In genomic region chr11:134332189-134332631, GRCh38 we compare ENCODE assay signal across 1 cellular context.
TF ChIP-seq lines count a peak whose summit lies in the region.

No MANE protein-coding gene starts in this region.

TF ChIP-seq in K562, 482 proteins besides CTCF, POLR2A, EP300 and RAD21 (continued from another document):
- TF ChIP-seq CTCFL (IDR thresholded peaks at IDR 0.05; ENCODE audit: borderline replicate concordance, insufficient read depth, low read depth, low read length, poor library complexity, severe bottlenecking): peak; percentile 60
- no peak for TF ChIP-seq NUFIP1 (IDR thresholded peaks at IDR 0.05; ENCODE audit: partially characterized antibody)
- TF ChIP-seq, protein P1, sequence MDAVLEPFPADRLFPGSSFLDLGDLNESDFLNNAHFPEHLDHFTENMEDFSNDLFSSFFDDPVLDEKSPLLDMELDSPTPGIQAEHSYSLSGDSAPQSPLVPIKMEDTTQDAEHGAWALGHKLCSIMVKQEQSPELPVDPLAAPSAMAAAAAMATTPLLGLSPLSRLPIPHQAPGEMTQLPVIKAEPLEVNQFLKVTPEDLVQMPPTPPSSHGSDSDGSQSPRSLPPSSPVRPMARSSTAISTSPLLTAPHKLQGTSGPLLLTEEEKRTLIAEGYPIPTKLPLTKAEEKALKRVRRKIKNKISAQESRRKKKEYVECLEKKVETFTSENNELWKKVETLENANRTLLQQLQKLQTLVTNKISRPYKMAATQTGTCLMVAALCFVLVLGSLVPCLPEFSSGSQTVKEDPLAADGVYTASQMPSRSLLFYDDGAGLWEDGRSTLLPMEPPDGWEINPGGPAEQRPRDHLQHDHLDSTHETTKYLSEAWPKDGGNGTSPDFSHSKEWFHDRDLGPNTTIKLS (IDR thresholded peaks at IDR 0.05; ENCODE audit: borderline replicate concordance, low read depth): peak; percentile 5; the same call in 1 of the 2 replicates
- TF ChIP-seq ZNF165 (CRISPR knock-in tag; IDR thresholded peaks at IDR 0.05; ENCODE audit: borderline replicate concordance): no peak
- TF ChIP-seq CHD2 (IDR thresholded peaks at IDR 0.05; ENCODE audit: low read depth, low read length): 0 out of 2 replicates have a peak, but pooled peaks have one; percentile 26
- TF ChIP-seq, protein P2, sequence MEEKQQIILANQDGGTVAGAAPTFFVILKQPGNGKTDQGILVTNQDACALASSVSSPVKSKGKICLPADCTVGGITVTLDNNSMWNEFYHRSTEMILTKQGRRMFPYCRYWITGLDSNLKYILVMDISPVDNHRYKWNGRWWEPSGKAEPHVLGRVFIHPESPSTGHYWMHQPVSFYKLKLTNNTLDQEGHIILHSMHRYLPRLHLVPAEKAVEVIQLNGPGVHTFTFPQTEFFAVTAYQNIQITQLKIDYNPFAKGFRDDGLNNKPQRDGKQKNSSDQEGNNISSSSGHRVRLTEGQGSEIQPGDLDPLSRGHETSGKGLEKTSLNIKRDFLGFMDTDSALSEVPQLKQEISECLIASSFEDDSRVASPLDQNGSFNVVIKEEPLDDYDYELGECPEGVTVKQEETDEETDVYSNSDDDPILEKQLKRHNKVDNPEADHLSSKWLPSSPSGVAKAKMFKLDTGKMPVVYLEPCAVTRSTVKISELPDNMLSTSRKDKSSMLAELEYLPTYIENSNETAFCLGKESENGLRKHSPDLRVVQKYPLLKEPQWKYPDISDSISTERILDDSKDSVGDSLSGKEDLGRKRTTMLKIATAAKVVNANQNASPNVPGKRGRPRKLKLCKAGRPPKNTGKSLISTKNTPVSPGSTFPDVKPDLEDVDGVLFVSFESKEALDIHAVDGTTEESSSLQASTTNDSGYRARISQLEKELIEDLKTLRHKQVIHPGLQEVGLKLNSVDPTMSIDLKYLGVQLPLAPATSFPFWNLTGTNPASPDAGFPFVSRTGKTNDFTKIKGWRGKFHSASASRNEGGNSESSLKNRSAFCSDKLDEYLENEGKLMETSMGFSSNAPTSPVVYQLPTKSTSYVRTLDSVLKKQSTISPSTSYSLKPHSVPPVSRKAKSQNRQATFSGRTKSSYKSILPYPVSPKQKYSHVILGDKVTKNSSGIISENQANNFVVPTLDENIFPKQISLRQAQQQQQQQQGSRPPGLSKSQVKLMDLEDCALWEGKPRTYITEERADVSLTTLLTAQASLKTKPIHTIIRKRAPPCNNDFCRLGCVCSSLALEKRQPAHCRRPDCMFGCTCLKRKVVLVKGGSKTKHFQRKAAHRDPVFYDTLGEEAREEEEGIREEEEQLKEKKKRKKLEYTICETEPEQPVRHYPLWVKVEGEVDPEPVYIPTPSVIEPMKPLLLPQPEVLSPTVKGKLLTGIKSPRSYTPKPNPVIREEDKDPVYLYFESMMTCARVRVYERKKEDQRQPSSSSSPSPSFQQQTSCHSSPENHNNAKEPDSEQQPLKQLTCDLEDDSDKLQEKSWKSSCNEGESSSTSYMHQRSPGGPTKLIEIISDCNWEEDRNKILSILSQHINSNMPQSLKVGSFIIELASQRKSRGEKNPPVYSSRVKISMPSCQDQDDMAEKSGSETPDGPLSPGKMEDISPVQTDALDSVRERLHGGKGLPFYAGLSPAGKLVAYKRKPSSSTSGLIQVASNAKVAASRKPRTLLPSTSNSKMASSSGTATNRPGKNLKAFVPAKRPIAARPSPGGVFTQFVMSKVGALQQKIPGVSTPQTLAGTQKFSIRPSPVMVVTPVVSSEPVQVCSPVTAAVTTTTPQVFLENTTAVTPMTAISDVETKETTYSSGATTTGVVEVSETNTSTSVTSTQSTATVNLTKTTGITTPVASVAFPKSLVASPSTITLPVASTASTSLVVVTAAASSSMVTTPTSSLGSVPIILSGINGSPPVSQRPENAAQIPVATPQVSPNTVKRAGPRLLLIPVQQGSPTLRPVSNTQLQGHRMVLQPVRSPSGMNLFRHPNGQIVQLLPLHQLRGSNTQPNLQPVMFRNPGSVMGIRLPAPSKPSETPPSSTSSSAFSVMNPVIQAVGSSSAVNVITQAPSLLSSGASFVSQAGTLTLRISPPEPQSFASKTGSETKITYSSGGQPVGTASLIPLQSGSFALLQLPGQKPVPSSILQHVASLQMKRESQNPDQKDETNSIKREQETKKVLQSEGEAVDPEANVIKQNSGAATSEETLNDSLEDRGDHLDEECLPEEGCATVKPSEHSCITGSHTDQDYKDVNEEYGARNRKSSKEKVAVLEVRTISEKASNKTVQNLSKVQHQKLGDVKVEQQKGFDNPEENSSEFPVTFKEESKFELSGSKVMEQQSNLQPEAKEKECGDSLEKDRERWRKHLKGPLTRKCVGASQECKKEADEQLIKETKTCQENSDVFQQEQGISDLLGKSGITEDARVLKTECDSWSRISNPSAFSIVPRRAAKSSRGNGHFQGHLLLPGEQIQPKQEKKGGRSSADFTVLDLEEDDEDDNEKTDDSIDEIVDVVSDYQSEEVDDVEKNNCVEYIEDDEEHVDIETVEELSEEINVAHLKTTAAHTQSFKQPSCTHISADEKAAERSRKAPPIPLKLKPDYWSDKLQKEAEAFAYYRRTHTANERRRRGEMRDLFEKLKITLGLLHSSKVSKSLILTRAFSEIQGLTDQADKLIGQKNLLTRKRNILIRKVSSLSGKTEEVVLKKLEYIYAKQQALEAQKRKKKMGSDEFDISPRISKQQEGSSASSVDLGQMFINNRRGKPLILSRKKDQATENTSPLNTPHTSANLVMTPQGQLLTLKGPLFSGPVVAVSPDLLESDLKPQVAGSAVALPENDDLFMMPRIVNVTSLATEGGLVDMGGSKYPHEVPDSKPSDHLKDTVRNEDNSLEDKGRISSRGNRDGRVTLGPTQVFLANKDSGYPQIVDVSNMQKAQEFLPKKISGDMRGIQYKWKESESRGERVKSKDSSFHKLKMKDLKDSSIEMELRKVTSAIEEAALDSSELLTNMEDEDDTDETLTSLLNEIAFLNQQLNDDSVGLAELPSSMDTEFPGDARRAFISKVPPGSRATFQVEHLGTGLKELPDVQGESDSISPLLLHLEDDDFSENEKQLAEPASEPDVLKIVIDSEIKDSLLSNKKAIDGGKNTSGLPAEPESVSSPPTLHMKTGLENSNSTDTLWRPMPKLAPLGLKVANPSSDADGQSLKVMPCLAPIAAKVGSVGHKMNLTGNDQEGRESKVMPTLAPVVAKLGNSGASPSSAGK (IDR thresholded peaks at IDR 0.05): peak; percentile 7; the same call in 1 of the 2 replicates
- no peak for TF ChIP-seq MEIS2 (IDR thresholded peaks at IDR 0.05; ENCODE audit: partially characterized antibody)
- no peak for TF ChIP-seq CBX8 (IDR thresholded peaks at IDR 0.05; ENCODE audit: borderline replicate concordance, extremely low read depth, low read depth, low read length, poor library complexity, severe bottlenecking)
- no peak for TF ChIP-seq ZNF695 (CRISPR knock-in tag; IDR thresholded peaks at IDR 0.05)
- TF ChIP-seq ZFX (CRISPR knock-in tag; IDR thresholded peaks at IDR 0.05): peak; percentile 43
- TF ChIP-seq NFIX (CRISPR knock-in tag; IDR thresholded peaks at IDR 0.05; ENCODE audit: low read depth): no peak
- peak; percentile 5; the same call in 1 of the 2 replicates for TF ChIP-seq JUN (IDR thresholded peaks at IDR 0.05; ENCODE audit: borderline replicate concordance, low read depth, low read length)
- TF ChIP-seq JUN (CRISPR knock-in tag; IDR thresholded peaks at IDR 0.05; ENCODE audit: borderline replicate concordance): 0 out of 2 replicates have a peak, but pooled peaks have one; percentile 2
- peak; percentile 6 to 10; a peak in 1 of 4 replicates for TF ChIP-seq MNT (conservative IDR thresholded peaks at IDR 0.05)
- TF ChIP-seq PHF8 (IDR thresholded peaks at IDR 0.05; ENCODE audit: borderline replicate concordance, low read length): 0 out of 2 replicates have a peak, but pooled peaks have one; percentile 15
- TF ChIP-seq, protein P3, sequence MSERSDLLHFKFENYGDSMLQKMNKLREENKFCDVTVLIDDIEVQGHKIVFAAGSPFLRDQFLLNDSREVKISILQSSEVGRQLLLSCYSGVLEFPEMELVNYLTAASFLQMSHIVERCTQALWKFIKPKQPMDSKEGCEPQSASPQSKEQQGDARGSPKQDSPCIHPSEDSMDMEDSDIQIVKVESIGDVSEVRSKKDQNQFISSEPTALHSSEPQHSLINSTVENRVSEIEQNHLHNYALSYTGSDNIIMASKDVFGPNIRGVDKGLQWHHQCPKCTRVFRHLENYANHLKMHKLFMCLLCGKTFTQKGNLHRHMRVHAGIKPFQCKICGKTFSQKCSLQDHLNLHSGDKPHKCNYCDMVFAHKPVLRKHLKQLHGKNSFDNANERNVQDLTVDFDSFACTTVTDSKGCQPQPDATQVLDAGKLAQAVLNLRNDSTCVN (CRISPR knock-in tag; IDR thresholded peaks at IDR 0.05): no peak
- TF ChIP-seq, protein P4, sequence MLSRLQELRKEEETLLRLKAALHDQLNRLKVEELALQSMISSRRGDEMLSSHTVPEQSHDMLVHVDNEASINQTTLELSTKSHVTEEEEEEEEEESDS (CRISPR knock-in tag; IDR thresholded peaks at IDR 0.05): no peak
- peak; percentile 55 for TF ChIP-seq RBFOX2 (IDR thresholded peaks at IDR 0.05; ENCODE audit: low read depth, low read length)
- no peak for TF ChIP-seq ZNF140 (CRISPR knock-in tag; IDR thresholded peaks at IDR 0.05)
- peak; percentile 21 for TF ChIP-seq TFAP4 (CRISPR knock-in tag; IDR thresholded peaks at IDR 0.05; ENCODE audit: borderline replicate concordance)
TF ChIP-seq in K562: peak in this region for 15.
